9 cellular contexts compared by ENCODE assay signal in the genomic region with DNA sequence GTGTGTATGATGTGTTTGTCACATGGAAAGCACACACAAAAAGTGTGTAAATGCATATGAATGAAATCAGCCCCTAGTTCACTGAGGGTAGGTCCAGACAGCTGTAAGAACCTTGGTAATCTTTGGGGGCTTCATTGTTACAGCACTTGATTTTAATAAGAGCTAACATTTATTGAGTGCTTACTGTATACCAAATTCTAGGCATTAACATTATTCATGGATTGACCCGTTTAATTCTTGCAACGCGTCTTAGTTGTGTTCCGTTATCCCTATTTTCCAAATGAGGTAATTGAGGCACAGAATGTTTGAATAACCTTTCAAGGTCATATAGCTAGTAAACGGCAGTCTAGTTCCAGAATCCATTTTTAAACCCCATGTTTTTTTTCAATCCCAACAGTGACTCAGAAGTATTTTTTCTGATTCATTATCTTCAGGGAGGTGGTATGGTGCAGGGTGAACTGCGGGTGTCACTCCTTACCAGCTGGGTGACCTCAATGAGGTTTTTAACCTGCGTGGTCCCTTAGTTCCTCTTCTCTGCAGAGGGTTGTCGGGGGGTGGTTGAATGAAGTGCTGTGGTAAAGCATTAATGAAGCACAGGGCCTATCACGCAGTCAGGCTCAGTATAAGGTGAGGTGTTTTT. TPM values are rescaled to one million over a fixed set of nuclear protein-coding genes. Genes with fewer than 3 reads are reported as not detected.
DNase-seq lines count a peak whose midpoint lies in the region; ATAC-seq and FAIRE-seq lines count a peak whose summit lies in the region.
"Had no signal": no experiment of that assay in that cellular context is flagged by ENCODE, and none has a peak within 500 bp of the region (broad histone marks: within the 10 kb centered on the region; RNA-seq: fewer than 3 reads in every experiment).

No MANE protein-coding gene starts in this region.

- H3K4me3 Mint-ChIP-seq in activated naive CD8-positive, alpha-beta T cell: peak overlapping the region; percentile 52

- no peaks in the 10 kb centered on the region for H3K9me3 Mint-ChIP-seq in activated naive CD8-positive, alpha-beta T cell (ENCODE audit: low read depth)

- peaks cover 94% of the 10 kb centered on the region for H3K4me1 Mint-ChIP-seq in activated naive CD8-positive, alpha-beta T cell (ENCODE audit: low read depth)

- peak overlapping the region; percentile 91 for H3K27ac Mint-ChIP-seq in activated naive CD8-positive, alpha-beta T cell

- H3K27me3 Mint-ChIP-seq in activated naive CD8-positive, alpha-beta T cell: no peaks in the 10 kb centered on the region

- H3K36me3 Mint-ChIP-seq in activated naive CD8-positive, alpha-beta T cell: peaks cover 45% of the 10 kb centered on the region

- ATAC-seq in GM21786 (IDR thresholded peaks at IDR 0.05; ENCODE audit: unreplicated experiment) (peak; percentile 49), GM18502 (IDR thresholded peaks at IDR 0.05; ENCODE audit: poor library complexity, unreplicated experiment) (no peak)

- FAIRE-seq in RCC 7860 (lab: Jason Lieb, UNC): peak; percentile 66

- DNase-seq in RCC 7860 (ENCODE audit: low spot score): peak; percentile 49
- peak; percentile 52 for DNase-seq in stimulated activated CD4-positive, alpha-beta T cell treated with anti-CD3 and anti-CD28 coated beads, Interleukin-4, amount 100 ng/mL, for 24 hours
- DNase-seq in DMS 273 (lab: John Stamatoyannopoulos, UW; ENCODE audit: unreplicated experiment): no peak
- no peak for DNase-seq in NCI-H2029 (lab: John Stamatoyannopoulos, UW)
- no peak for DNase-seq in H4 (ENCODE audit: low spot score)
- DNase-seq: NCI-H1105 treated with DMSO at 0.1 percent for 48 hours had no signal

RNA-seq across cellular contexts. Expression of a gene that starts 14.2 kb away (rescaled TPM):
- 21.4 and 35.4 TPM in 2 replicates for total RNA-seq in H4 (2014; rRNA removed; shearing (Covaris generic))

RNA-seq across cellular contexts. Expression of a gene that starts 46.3 kb away (rescaled TPM):
- 73.3 and 148 TPM in 2 replicates for total RNA-seq in H4 (2014; rRNA removed; shearing (Covaris generic))

Comparison
In these comparisons a context has a peak if more than half of its experiments do, and no peak if none do; other contexts are left out.
1. DNase-seq: peak in RCC 7860 (single experiment) and stimulated activated CD4-positive, alpha-beta T cell treated with anti-CD3 and anti-CD28 coated beads, Interleukin-4, amount 100 ng/mL, for 24 hours (single experiment); none in DMS 273 (single experiment), NCI-H2029 (single experiment) and H4 (single experiment).